Comparison of ENCODE assay signal across 21 cellular contexts in genomic region chr22:46728470-46728869, GRCh38. TPM values are rescaled to one million over a fixed set of nuclear protein-coding genes. Genes with fewer than 3 reads are reported as not detected.
DNase-seq lines count a peak whose midpoint lies in the region; ATAC-seq and TF ChIP-seq lines count a peak whose summit lies in the region.
"Had no signal": no experiment of that assay in that cellular context is flagged by ENCODE, and none has a peak within 500 bp of the region (broad histone marks: within the 10 kb centered on the region; RNA-seq: fewer than 3 reads in every experiment).

No MANE protein-coding gene starts in this region.

- intact Hi-C loops in natural killer cell (cut with micrococcal nuclease) (no loop called here), lower lobe of right lung (cut with DNase I) (no loop called here)

- H3K36me3 Mint-ChIP-seq in natural killer cell, result no peaks in the 10 kb centered on the region
- H3K36me3 Mint-ChIP-seq in natural killer cell treated with Interleukin-12 subunit alpha and Interleukin-12 subunit beta and Interleukin-15 and Interleukin-18, amount 100 ng/mL, for 72 hours, result no peaks in the 10 kb centered on the region
- H3K36me3 Mint-ChIP-seq in brain, result peaks cover 9% of the 10 kb centered on the region

- no peaks in the 10 kb centered on the region for H3K9me3 Mint-ChIP-seq in natural killer cell
- H3K9me3 Mint-ChIP-seq in natural killer cell treated with Interleukin-12 subunit alpha and Interleukin-12 subunit beta and Interleukin-15 and Interleukin-18, amount 100 ng/mL, for 72 hours, result no peaks in the 10 kb centered on the region
- H3K9me3 Mint-ChIP-seq in brain, result no peaks in the 10 kb centered on the region

- H3K4me1 Mint-ChIP-seq in natural killer cell (peaks cover 35 to 42% of the 10 kb centered on the region in 2 donors), brain (peaks cover 56% of the 10 kb centered on the region)
- peaks cover 21 to 32% of the 10 kb centered on the region in 2 donors for H3K4me1 Mint-ChIP-seq in natural killer cell treated with Interleukin-12 subunit alpha and Interleukin-12 subunit beta and Interleukin-15 and Interleukin-18, amount 100 ng/mL, for 72 hours (ENCODE audit: low read depth in 2 of 2)

- no peak overlapping the region for H3K27ac ChIP-seq in lower lobe of right lung
- H3K27ac ChIP-seq: neutrophil, upper lobe of right lung had no signal

- H3K4me3 Mint-ChIP-seq in natural killer cell, result no peak overlapping the region
- H3K4me3 Mint-ChIP-seq in natural killer cell treated with Interleukin-12 subunit alpha and Interleukin-12 subunit beta and Interleukin-15 and Interleukin-18, amount 100 ng/mL, for 72 hours, result no peak overlapping the region
- no peak overlapping the region for H3K4me3 Mint-ChIP-seq in brain

- no peaks in the 10 kb centered on the region for H3K9me3 ChIP-seq in lower lobe of right lung
- H3K9me3 ChIP-seq: Caco-2, neutrophil, upper lobe of right lung had no signal

- peaks cover 26% of the 10 kb centered on the region for H3K36me3 ChIP-seq in lower lobe of right lung

- no peak for DNase-seq in natural killer cell
- no peak for DNase-seq in natural killer cell treated with Interleukin-12 subunit alpha and Interleukin-12 subunit beta and Interleukin-15 and Interleukin-18, amount 100 ng/mL, for 72 hours (ENCODE audit: low spot score)
- DNase-seq in left lobe of liver (ENCODE audit: low spot score), result no peak
- DNase-seq in SHP77 (lab: John Stamatoyannopoulos, UW), result no peak
- no peak for DNase-seq in lower lobe of right lung
- DNase-seq: Caco-2; caudate nucleus; effector CD8-positive, alpha-beta T cell; H7; IMR-90; NCI-H1436 treated with DMSO at 0.1 percent for 48 hours; NCI-H345; NK-92 treated with Interleukin-12 subunit alpha and Interleukin-12 subunit beta, amount 100 ng/mL, for 24 hours; retina; stimulated activated CD4-positive, alpha-beta T cell treated with anti-CD3 and anti-CD28 coated beads, Interleukin-15, amount 100 ng/mL, for 24 hours; stimulated activated naive CD4-positive, alpha-beta T cell treated with Interleukin-2 at 50 U/mL for 16 hours; upper lobe of right lung had no signal

- ATAC-seq in natural killer cell, result no peak
- no peak for ATAC-seq in natural killer cell treated with Interleukin-12 subunit alpha and Interleukin-12 subunit beta and Interleukin-15 and Interleukin-18, amount 100 ng/mL, for 72 hours
- peak; percentile 1 for ATAC-seq in left lobe of liver
- ATAC-seq in GM18868 (IDR thresholded peaks at IDR 0.05; ENCODE audit: unreplicated experiment), result no peak
- ATAC-seq in lower lobe of right lung, result no peak
- ATAC-seq in GM19395 (IDR thresholded peaks at IDR 0.05; ENCODE audit: unreplicated experiment), result no peak
- ATAC-seq: upper lobe of right lung had no signal

- peaks cover 32% of the 10 kb centered on the region for H3K4me1 ChIP-seq in lower lobe of right lung
- H3K4me1 ChIP-seq: Caco-2 had no signal

- H3K27me3 Mint-ChIP-seq in natural killer cell (ENCODE audit: low read depth in 2 of 2), result no peaks in the 10 kb centered on the region
- no peaks in the 10 kb centered on the region for H3K27me3 Mint-ChIP-seq in natural killer cell treated with Interleukin-12 subunit alpha and Interleukin-12 subunit beta and Interleukin-15 and Interleukin-18, amount 100 ng/mL, for 72 hours
- no peaks in the 10 kb centered on the region for H3K27me3 Mint-ChIP-seq in brain

- H3K4me3 ChIP-seq in lower lobe of right lung, result no peak overlapping the region
- H3K4me3 ChIP-seq: upper lobe of right lung had no signal

- no peaks in the 10 kb centered on the region for H3K27me3 ChIP-seq in lower lobe of right lung (ENCODE audit: low read depth)
- H3K27me3 ChIP-seq: neutrophil, upper lobe of right lung had no signal

- H3K27ac Mint-ChIP-seq in natural killer cell (peak overlapping the region; percentile 16 to 35), brain (peak overlapping the region in 3 of 5 experiments; percentile 51 to 63 (median 62))
- no peak overlapping the region for H3K27ac Mint-ChIP-seq in natural killer cell treated with Interleukin-12 subunit alpha and Interleukin-12 subunit beta and Interleukin-15 and Interleukin-18, amount 100 ng/mL, for 72 hours

- TF ChIP-seq CTCF in natural killer cell (IDR thresholded peaks at IDR 0.05) (no peak), brain (conservative IDR thresholded peaks at IDR 0.05) (no peak), lower lobe of right lung (IDR thresholded peaks at IDR 0.05) (no peak)

RNA-seq across cellular contexts. Expression of gene CERK, which starts 9.6 kb away (rescaled TPM):
- 10 to 100 TPM; 50.0 to 71.2 (median 55.6) TPM for total RNA-seq in natural killer cell
- total RNA-seq in natural killer cell treated with Interleukin-12 subunit alpha and Interleukin-12 subunit beta and Interleukin-15 and Interleukin-18, amount 100 ng/mL, for 72 hours, result 10 to 100 TPM; 38.1 to 55.8 TPM
- polyA plus RNA-seq in brain (ENCODE audit: insufficient read depth, low read depth, low replicate concordance), result 78.9 TPM
- 22.0 TPM for total RNA-seq in left lobe of liver
- total RNA-seq in lower lobe of right lung, result 26.1 TPM

RNA-seq across cellular contexts. Expression of gene TBC1D22A, which starts 34.0 kb away (rescaled TPM):
- total RNA-seq in natural killer cell, result 10 to 100 TPM; 47.4 to 53.7 (median 53.2) TPM
- 10 to 100 TPM; 31.9 to 43.4 TPM for total RNA-seq in natural killer cell treated with Interleukin-12 subunit alpha and Interleukin-12 subunit beta and Interleukin-15 and Interleukin-18, amount 100 ng/mL, for 72 hours
- polyA plus RNA-seq in brain (ENCODE audit: insufficient read depth, low read depth, low replicate concordance), result 20.6 TPM
- 12.4 TPM for total RNA-seq in left lobe of liver
- 34.1 TPM for total RNA-seq in lower lobe of right lung

Comparison
In these comparisons a context has a peak if more than half of its experiments do, and no peak if none do; other contexts are left out.
1. H3K27ac Mint-ChIP-seq: peak in natural killer cell (2 of 2) and brain (3 of 5); none in natural killer cell treated with Interleukin-12 subunit alpha and Interleukin-12 subunit beta and Interleukin-15 and Interleukin-18, amount 100 ng/mL, for 72 hours (0 of 2).